ENCODE assay signal across 9 cellular contexts in genomic region chr9:126482361-126483044, GRCh38.
DNase-seq lines count a peak whose midpoint lies in the region; ATAC-seq and TF ChIP-seq lines count a peak whose summit lies in the region.
"Had no signal": no experiment of that assay in that cellular context is flagged by ENCODE, and none has a peak within 500 bp of the region (broad histone marks: within the 10 kb centered on the region; RNA-seq: fewer than 3 reads in every experiment).

No MANE protein-coding gene starts in this region.

- H3K9me3 ChIP-seq in left ventricle myocardium inferior (replicated peaks) (no peaks in the 10 kb centered on the region), vagina (no peaks in the 10 kb centered on the region)

- ATAC-seq in Right ventricle myocardium inferior (peak; percentile 23), GM19452 (IDR thresholded peaks at IDR 0.05; ENCODE audit: unreplicated experiment) (no peak), GM18909 (IDR thresholded peaks at IDR 0.05; ENCODE audit: poor library complexity, unreplicated experiment) (no peak)

- intact Hi-C loops in Right ventricle myocardium inferior (cut with DNase I) (no loop called here), left ventricle myocardium inferior (cut with micrococcal nuclease) (no loop called here), vagina (cut with DNase I) (loop anchor here (10.0 kb wide), 1 partner anchor 148 kb away; no protein-coding TSS in a partner anchor)

- DNase-seq in Right ventricle myocardium inferior (ENCODE audit: missing footprints) (no peak), left ventricle myocardium inferior (no peak), fibroblast of the aortic adventitia (ENCODE audit: low read depth) (peak; percentile 81), myocyte (ENCODE audit: low read depth) (peak; percentile 62), vagina (ENCODE audit: extremely low spot score in 2 of 2) (no peak), NCI-H2171 (lab: John Stamatoyannopoulos, UW) (no peak)
- DNase-seq: NCI-H1417 treated with DMSO at 0.1 percent for 48 hours had no signal

- H3K36me3 ChIP-seq in left ventricle myocardium inferior (peaks cover 7% of the 10 kb centered on the region), vagina (no peaks in the 10 kb centered on the region)

- no peak overlapping the region for H3K4me3 ChIP-seq in left ventricle myocardium inferior
- H3K4me3 ChIP-seq in fibroblast of the aortic adventitia (ENCODE audit: low read depth, low read length): no peak overlapping the region
- H3K4me3 ChIP-seq in vagina: no peak overlapping the region

- TF ChIP-seq CTCF in left ventricle myocardium inferior (IDR thresholded peaks at IDR 0.05; ENCODE audit: borderline replicate concordance) (no peak), fibroblast of the aortic adventitia (IDR thresholded peaks at IDR 0.05; ENCODE audit: insufficient read depth, low read length) (peak; percentile 1), vagina (IDR thresholded peaks at IDR 0.05) (no peak)

- no peaks in the 10 kb centered on the region for H3K4me1 ChIP-seq in left ventricle myocardium inferior
- no peaks in the 10 kb centered on the region for H3K4me1 ChIP-seq in vagina

- H3K27me3 ChIP-seq in left ventricle myocardium inferior (ENCODE audit: low read depth) (no peaks in the 10 kb centered on the region), vagina (no peaks in the 10 kb centered on the region)

- H3K27ac ChIP-seq in left ventricle myocardium inferior (replicated peaks) (no peak overlapping the region), vagina (peak overlapping the region; percentile 35)

- no peak for TF ChIP-seq POLR2A in vagina (IDR thresholded peaks at IDR 0.05)

Comparison
In these comparisons a context has a peak if more than half of its experiments do, and no peak if none do; other contexts are left out.
1. DNase-seq: peak in fibroblast of the aortic adventitia (single experiment) and myocyte (single experiment); none in Right ventricle myocardium inferior (single experiment), left ventricle myocardium inferior (single experiment), vagina (0 of 2) and NCI-H2171 (single experiment).